In genomic region chr22:37678372-37678771, GRCh38 we compare ENCODE assay signal across 14 cellular contexts. TPM values are rescaled to one million over a fixed set of nuclear protein-coding genes. Genes with fewer than 3 reads are reported as not detected.
DNase-seq lines count a peak whose midpoint lies in the region; ATAC-seq and TF ChIP-seq lines count a peak whose summit lies in the region.
"Had no signal": no experiment of that assay in that cellular context is flagged by ENCODE, and none has a peak within 500 bp of the region (broad histone marks: within the 10 kb centered on the region; RNA-seq: fewer than 3 reads in every experiment).

No MANE protein-coding gene starts in this region.

- H3K4me1 Mint-ChIP-seq in stimulated activated naive CD8-positive, alpha-beta T cell treated with anti-CD3 and anti-CD28 coated beads, Interleukin-15, Interleukin-2, amounts not matched to agents 100 ng/mL and 50 ng/mL, for 24 hours (ENCODE audit: low read depth), result peaks cover 51% of the 10 kb centered on the region
- H3K4me1 Mint-ChIP-seq in endodermal cell, result peaks cover 5% of the 10 kb centered on the region

- TF ChIP-seq CTCF in astrocyte of the cerebellum (IDR thresholded peaks at IDR 0.05; ENCODE audit: low read depth, low read length, missing control alignments) (no peak), endodermal cell (conservative IDR thresholded peaks at IDR 0.05) (no peak)

- H3K27me3 Mint-ChIP-seq in stimulated activated naive CD8-positive, alpha-beta T cell treated with anti-CD3 and anti-CD28 coated beads, Interleukin-15, Interleukin-2, amounts not matched to agents 100 ng/mL and 50 ng/mL, for 24 hours, result no peaks in the 10 kb centered on the region
- no peaks in the 10 kb centered on the region for H3K27me3 Mint-ChIP-seq in endodermal cell (ENCODE audit: insufficient read depth)

- H3K4me3 Mint-ChIP-seq in stimulated activated naive CD8-positive, alpha-beta T cell treated with anti-CD3 and anti-CD28 coated beads, Interleukin-15, Interleukin-2, amounts not matched to agents 100 ng/mL and 50 ng/mL, for 24 hours, result peak overlapping the region; percentile 88
- no peak overlapping the region for H3K4me3 Mint-ChIP-seq in endodermal cell

- peak overlapping the region; percentile 65 for H3K27ac Mint-ChIP-seq in stimulated activated naive CD8-positive, alpha-beta T cell treated with anti-CD3 and anti-CD28 coated beads, Interleukin-15, Interleukin-2, amounts not matched to agents 100 ng/mL and 50 ng/mL, for 24 hours
- H3K27ac Mint-ChIP-seq in endodermal cell, result no peak overlapping the region

- H3K4me3 ChIP-seq in astrocyte of the cerebellum (ENCODE audit: low read depth, low read length) (peak overlapping the region; percentile 93), mesodermal cell (ENCODE audit: extremely low read depth, insufficient read depth, low read length, poor library complexity, severe bottlenecking) (peak overlapping the region; percentile 18), endodermal cell (ENCODE audit: low read length) (no peak overlapping the region)

- H3K36me3 ChIP-seq in mesodermal cell (ENCODE audit: control insufficient read depth, insufficient read depth, low read length) (peaks cover 9% of the 10 kb centered on the region), endodermal cell (ENCODE audit: control insufficient read depth, insufficient read depth, low read length) (no peaks in the 10 kb centered on the region)
- H3K36me3 ChIP-seq: BE2C, WERI-Rb-1 had no signal

- no peaks in the 10 kb centered on the region for H3K27me3 ChIP-seq in endodermal cell (ENCODE audit: control insufficient read depth, insufficient read depth, low read length, poor library complexity, severe bottlenecking)
- H3K27me3 ChIP-seq: BE2C, dorsolateral prefrontal cortex had no signal

- WGBS in mesodermal cell (ENCODE audit: insufficient coverage in 2 of 2), 2 experiments, result 85 to 90% methylated on average over 14 of the region's 18 CpGs
- WGBS in endodermal cell (ENCODE audit: insufficient coverage in 1 of 2, insufficient read length in 1 of 2), 2 experiments, result 84 to 88% methylated on average over 10 to 18 of the region's 18 CpGs

- H3K9me3 Mint-ChIP-seq in stimulated activated naive CD8-positive, alpha-beta T cell treated with anti-CD3 and anti-CD28 coated beads, Interleukin-15, Interleukin-2, amounts not matched to agents 100 ng/mL and 50 ng/mL, for 24 hours, result no peaks in the 10 kb centered on the region
- no peaks in the 10 kb centered on the region for H3K9me3 Mint-ChIP-seq in endodermal cell

- H3K4me1 ChIP-seq in mesodermal cell (ENCODE audit: control insufficient read depth, insufficient read depth, low read length, poor library complexity, severe bottlenecking), result peaks cover 6% of the 10 kb centered on the region
- peaks cover 4% of the 10 kb centered on the region for H3K4me1 ChIP-seq in endodermal cell (ENCODE audit: control insufficient read depth, insufficient read depth, low read length)

- H3K36me3 Mint-ChIP-seq in stimulated activated naive CD8-positive, alpha-beta T cell treated with anti-CD3 and anti-CD28 coated beads, Interleukin-15, Interleukin-2, amounts not matched to agents 100 ng/mL and 50 ng/mL, for 24 hours (ENCODE audit: low read depth), result peaks cover 7% of the 10 kb centered on the region
- H3K36me3 Mint-ChIP-seq in endodermal cell (ENCODE audit: low read depth), result no peaks in the 10 kb centered on the region

- no peak overlapping the region for H3K27ac ChIP-seq in mesodermal cell (ENCODE audit: low read depth, low read length, severe bottlenecking)
- no peak overlapping the region for H3K27ac ChIP-seq in endodermal cell (ENCODE audit: low read depth, low read length)
- H3K27ac ChIP-seq: WERI-Rb-1 had no signal

- H3K9me3 ChIP-seq in mesodermal cell (ENCODE audit: control insufficient read depth, low read length) (no peaks in the 10 kb centered on the region), endodermal cell (ENCODE audit: control insufficient read depth, low read length) (no peaks in the 10 kb centered on the region)
- H3K9me3 ChIP-seq: BE2C had no signal

- no peak for ATAC-seq in stimulated activated naive CD8-positive, alpha-beta T cell treated with anti-CD3 and anti-CD28 coated beads, Interleukin-15, Interleukin-2, amounts not matched to agents 100 U/mL and 50 U/mL, for 24 hours
- ATAC-seq in GM21423 (IDR thresholded peaks at IDR 0.05; ENCODE audit: unreplicated experiment) (no peak), GM21515 (IDR thresholded peaks at IDR 0.05; ENCODE audit: unreplicated experiment) (no peak)

- H3K9ac ChIP-seq in endodermal cell (ENCODE audit: extremely low read depth, low read length, poor library complexity, severe bottlenecking), result no peak overlapping the region

- no peak for DNase-seq in stimulated activated naive CD8-positive, alpha-beta T cell treated with anti-CD3 and anti-CD28 coated beads, Interleukin-15, Interleukin-2, amounts not matched to agents 100 U/mL and 50 U/mL, for 24 hours
- no peak for DNase-seq in astrocyte of the cerebellum (ENCODE audit: low read depth)
- no peak for DNase-seq in NOMO-1 treated with dmso at 0.1 percent for 144 hours (lab: John Stamatoyannopoulos, UW; ENCODE audit: unreplicated experiment)
- DNase-seq in endodermal cell, result no peak
- DNase-seq: activated gamma-delta T cell treated with Interleukin-2 at 50 U/mL for 16 hours; BE2C; dorsolateral prefrontal cortex; NCI-H2029; stimulated activated CD4-positive, alpha-beta T cell treated with anti-CD3 and anti-CD28 coated beads, Interleukin-1b, Interleukin-23, amount 100 ng/mL, for 48 hours; WERI-Rb-1 had no signal

- in situ Hi-C loops in astrocyte of the cerebellum (cut with HindIII; ENCODE audit: low sequenced_read_pairs), result no loop called here

RNA-seq across cellular contexts. Expression of gene LGALS1, which starts 2.9 kb away (rescaled TPM):
- 1,236 TPM for polyA plus RNA-seq in mesodermal cell (2013, experiment 1 of 2)
- 1,057 TPM for polyA plus RNA-seq in mesodermal cell (2013, experiment 2 of 2)
- 10 to 100 TPM; 10.4 to 16.0 TPM for total RNA-seq in endodermal cell
- polyA plus RNA-seq in endodermal cell (2013, experiment 1 of 2), result 126 TPM
- polyA plus RNA-seq in endodermal cell (2013, experiment 2 of 2), result 131 TPM

RNA-seq across cellular contexts. Expression of gene NOL12, which starts 7.8 kb away (rescaled TPM):
- polyA plus RNA-seq in mesodermal cell (2013, experiment 1 of 2), result 13.9 TPM
- 13.0 TPM for polyA plus RNA-seq in mesodermal cell (2013, experiment 2 of 2)
- 10 to 100 TPM; 21.9 to 26.8 TPM for total RNA-seq in endodermal cell
- 28.1 TPM for polyA plus RNA-seq in endodermal cell (2013, experiment 1 of 2)
- polyA plus RNA-seq in endodermal cell (2013, experiment 2 of 2), result 24.4 TPM

RNA-seq across cellular contexts. Expression of gene TRIOBP, which starts 18.5 kb away (rescaled TPM):
- 79.5 TPM for polyA plus RNA-seq in mesodermal cell (2013, experiment 1 of 2)
- 69.5 TPM for polyA plus RNA-seq in mesodermal cell (2013, experiment 2 of 2)
- 10 to 100 TPM; 74.7 to 82.2 TPM for total RNA-seq in endodermal cell
- polyA plus RNA-seq in endodermal cell (2013, experiment 1 of 2), result 48.8 TPM
- polyA plus RNA-seq in endodermal cell (2013, experiment 2 of 2), result 50.9 TPM

RNA-seq across cellular contexts. Expression of gene PDXP, which starts 19.8 kb away (rescaled TPM):
- 21.0 TPM for polyA plus RNA-seq in mesodermal cell (2013, experiment 1 of 2)
- 15.1 TPM for polyA plus RNA-seq in mesodermal cell (2013, experiment 2 of 2)
- total RNA-seq in endodermal cell, result 10 to 100 TPM; 23.5 to 29.3 TPM
- polyA plus RNA-seq in endodermal cell (2013, experiment 1 of 2), result 40.4 TPM
- 40.7 TPM for polyA plus RNA-seq in endodermal cell (2013, experiment 2 of 2)

RNA-seq across cellular contexts. Expression of gene SH3BP1, which starts 38.9 kb away (rescaled TPM):
- polyA plus RNA-seq in mesodermal cell (2013, experiment 1 of 2), result 38.7 TPM
- 31.5 TPM for polyA plus RNA-seq in mesodermal cell (2013, experiment 2 of 2)
- 10 to 100 TPM; 37.7 to 38.6 TPM for total RNA-seq in endodermal cell
- polyA plus RNA-seq in endodermal cell (2013, experiment 1 of 2), result 15.7 TPM
- 14.3 TPM for polyA plus RNA-seq in endodermal cell (2013, experiment 2 of 2)
